In genomic region chr13:46281779-46282178, GRCh38 we compare ENCODE assay signal across 27 cellular contexts.
"Had no signal": no experiment of that assay in that cellular context is flagged by ENCODE, and none has a peak within 500 bp of the region (broad histone marks: within the 10 kb centered on the region; RNA-seq: fewer than 3 reads in every experiment).

No MANE protein-coding gene starts in this region.

- DNase-seq: activated CD4-positive, alpha-beta T cell treated with anti-CD3 and anti-CD28 coated beads for 48 hours; activated CD4-positive, alpha-beta T cell treated with anti-CD3 and anti-CD28 coated beads, Interleukin-2, amount 50 U/mL, for 48 hours; activated CD8-positive, alpha-beta memory T cell treated with anti-CD3 and anti-CD28 coated beads, Interleukin-2, amount 50 U/mL, for 4 hours; activated effector memory CD4-positive, alpha-beta T cell treated with anti-CD3 and anti-CD28 coated beads, Interleukin-2, amount 50 U/mL, for 16 hours; activated naive CD4-positive, alpha-beta T cell treated with anti-CD3 and anti-CD28 coated beads for 36 hours; activated naive CD8-positive, alpha-beta T cell treated with anti-CD3 and anti-CD28 coated beads for 36 hours; activated T-cell treated with anti-CD3 and anti-CD28 coated beads, Interleukin-2, amount 50 U/mL, for 1 hour; adrenal gland; aorta; cortex of kidney; hypothalamus; immature natural killer cell; kidney; left colon; mammary epithelial cell; naive B cell; nephron progenitor cell; nucleus accumbens; pancreas; psoas muscle; stimulated activated CD4-positive, alpha-beta T cell treated with anti-CD3 and anti-CD28 coated beads, Interleukin-15, amount 100 ng/mL, for 24 hours; stimulated activated CD4-positive, alpha-beta T cell treated with anti-CD3 and anti-CD28 coated beads, Interleukin-2, amount 100 ng/mL, for 24 hours; stimulated activated naive B cell treated with anti-CD40 and anti-IgM and Interleukin-4, amounts not matched to agents 10 μg/mL and 1 μg/mL and 100 μg/mL, for 72 hours; stomach; thyroid gland; upper lobe of left lung had no signal

- H3K27ac ChIP-seq: adrenal gland, gastroesophageal sphincter, pancreas, psoas muscle, stomach, thyroid gland, upper lobe of left lung had no signal

- H3K9me3 ChIP-seq: adrenal gland, gastroesophageal sphincter, pancreas, psoas muscle, stomach, thyroid gland, upper lobe of left lung had no signal

- H3K27me3 ChIP-seq: adrenal gland, pancreas, stomach, thyroid gland, upper lobe of left lung had no signal

- H3K4me1 ChIP-seq: adrenal gland, gastroesophageal sphincter, pancreas, psoas muscle, stomach, thyroid gland, upper lobe of left lung had no signal

- H3K36me3 ChIP-seq: adrenal gland, gastroesophageal sphincter, pancreas, stomach, thyroid gland, upper lobe of left lung had no signal

- ATAC-seq: gastroesophageal sphincter; left colon; pancreas; psoas muscle; stimulated activated naive B cell treated with anti-CD40 and anti-IgM and Interleukin-4, amounts not matched to agents 10 μg/mL and 1 μg/mL and 100 μg/mL, for 72 hours had no signal

- H3K4me3 ChIP-seq: adrenal gland, gastroesophageal sphincter, pancreas, psoas muscle, stomach, thyroid gland, upper lobe of left lung had no signal
